In the genomic region with DNA sequence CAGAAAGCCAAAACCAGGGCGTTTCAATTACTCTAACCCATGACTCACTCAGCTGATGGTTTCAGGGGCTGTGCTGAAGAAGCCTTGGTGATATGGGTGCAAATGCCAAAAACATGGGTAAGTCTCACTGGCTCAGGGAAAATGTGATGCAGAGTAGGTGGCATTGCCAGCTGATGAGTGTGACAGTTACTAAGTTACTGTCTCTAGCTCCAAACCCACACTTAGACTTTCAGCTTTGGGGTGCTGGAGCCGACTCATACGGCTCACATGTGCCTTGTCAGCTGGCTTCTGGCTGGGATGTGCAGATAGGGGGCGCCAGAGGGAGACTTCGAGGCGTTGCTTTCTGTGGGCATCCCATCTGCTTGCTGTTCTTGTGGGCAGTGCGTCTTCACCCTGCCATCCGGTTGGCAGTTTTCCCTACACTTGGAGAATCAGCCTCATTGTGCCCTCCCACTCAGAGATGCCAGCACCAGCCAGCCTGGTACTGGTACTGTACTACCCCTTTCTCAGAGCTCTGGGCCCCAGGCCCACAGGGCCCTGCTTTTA, we compare ENCODE assay signal across 8 cellular contexts. TPM values are rescaled to one million over a fixed set of nuclear protein-coding genes. Genes with fewer than 3 reads are reported as not detected.
A peak's percentile ranks its signal among the peaks of the same experiment; 100 is the strongest.
DNase-seq lines count a peak whose midpoint lies in the region; ATAC-seq and TF ChIP-seq lines count a peak whose summit lies in the region.

No MANE protein-coding gene starts in this region.

- no peak for DNase-seq in AG09319 (ENCODE audit: extremely low read depth, low read depth)
- peak; percentile 60 for DNase-seq in HCEC 1CT
- DNase-seq in anterior cingulate cortex (lab: John Stamatoyannopoulos, UW) = peak in 37 of 58 donors; percentile 16 to 81 (median 52)
- peak; percentile 62 to 76 for DNase-seq in left colon
- DNase-seq in stimulated activated CD8-positive, alpha-beta memory T cell treated with anti-CD3 and anti-CD28 coated beads, Interleukin-15, amount 100 ng/mL, for 48 hours (ENCODE audit: low read depth in 2 of 2) = peak; percentile 61 to 80
- no peak for DNase-seq in HPDE6-E6E7 (ENCODE audit: extremely low spot score)

- intact Hi-C loops in left colon (cut with DNase I, micrococcal nuclease) = no loop called here

- peak; percentile 90 for ATAC-seq in SK-N-SH treated with all-trans-retinoic acid at 6 μM for 48 hours
- ATAC-seq in left colon = peak; percentile 39
- ATAC-seq in HG02870 (IDR thresholded peaks at IDR 0.05; ENCODE audit: unreplicated experiment) = no peak

- TF ChIP-seq CTCF in AG09319 (IDR thresholded peaks at IDR 0.05; ENCODE audit: low read depth, low read length) = peak; percentile 55

TF ChIP-seq in SK-N-SH treated with all-trans-retinoic acid at 6 μM for 48 hours, 23 proteins besides CTCF, POLR2A, EP300 and RAD21:
- TF ChIP-seq CSDC2 (CRISPR knock-in tag; IDR thresholded peaks at IDR 0.05) = no peak
TF ChIP-seq in SK-N-SH treated with all-trans-retinoic acid at 6 μM for 48 hours: peak in this region for 0.

RNA-seq across cellular contexts. Expression of a gene that starts 11.1 kb away (rescaled TPM):
- total RNA-seq in left colon = under 1 TPM; 0.78 to 0.89 TPM

RNA-seq across cellular contexts. Expression of a gene that starts 30.2 kb away (rescaled TPM):
- 1 to 10 TPM in 1 of 2 donors, not detected in 1; 1.1 TPM for total RNA-seq in left colon

RNA-seq across cellular contexts. Expression of a gene that starts 52.5 kb away (rescaled TPM):
- under 1 TPM in 1 of 2 donors, not detected in 1; 0.20 TPM for total RNA-seq in left colon

Comparison
In these comparisons a context has a peak if more than half of its experiments do, and no peak if none do; other contexts are left out.
1. DNase-seq: peak in HCEC 1CT (single experiment), anterior cingulate cortex (37 of 58), left colon (2 of 2) and stimulated activated CD8-positive, alpha-beta memory T cell treated with anti-CD3 and anti-CD28 coated beads, Interleukin-15, amount 100 ng/mL, for 48 hours (2 of 2); none in AG09319 (single experiment) and HPDE6-E6E7 (single experiment).